10 cellular contexts compared by ENCODE assay signal in genomic region chr3:172840463-172840862, GRCh38.
"Had no signal": no experiment of that assay in that cellular context is flagged by ENCODE, and none has a peak within 500 bp of the region (broad histone marks: within the 10 kb centered on the region; RNA-seq: fewer than 3 reads in every experiment).

No MANE protein-coding gene starts in this region.

- DNase-seq: GM23248, GOT3, H7, H9, HCEC 1CT, HFFc6 had no signal

- FAIRE-seq: H1, H54 had no signal

- H3K9ac ChIP-seq: GM23248 had no signal

- H2AFZ ChIP-seq: GM23248 had no signal

- H3K36me3 ChIP-seq: HAP-1 had no signal

- H3K27ac ChIP-seq: GM23248 had no signal

- H3K9me3 Mint-ChIP-seq: H9, HFFc6 had no signal

- ATAC-seq: HCT116 had no signal

- H3K27ac Mint-ChIP-seq: H9, HFFc6 had no signal

- H3K4me1 ChIP-seq: HAP-1 had no signal

- H3K4me3 ChIP-seq: GM23248, HAP-1 had no signal

- H3K4me3 Mint-ChIP-seq: H9, HFFc6 had no signal

- H3K9me3 ChIP-seq: HAP-1 had no signal
